In genomic region chr17:40340327-40340726, GRCh38 we compare ENCODE assay signal across 10 cellular contexts. TPM values are rescaled to one million over a fixed set of nuclear protein-coding genes. Genes with fewer than 3 reads are reported as not detected.
DNase-seq lines count a peak whose midpoint lies in the region; TF ChIP-seq lines count a peak whose summit lies in the region.
"Had no signal": no experiment of that assay in that cellular context is flagged by ENCODE, and none has a peak within 500 bp of the region (broad histone marks: within the 10 kb centered on the region; RNA-seq: fewer than 3 reads in every experiment).

No MANE protein-coding gene starts in this region.

- TF ChIP-seq CTCF in mesothelial cell of epicardium (IDR thresholded peaks at IDR 0.05; ENCODE audit: unreplicated experiment) = no peak
- no peak for TF ChIP-seq CTCF in tibial nerve (IDR thresholded peaks at IDR 0.05)

- H3K27ac Mint-ChIP-seq in activated naive CD4-positive, alpha-beta T cell treated with anti-CD3 and anti-CD28 coated beads for 36 hours = peak overlapping the region; percentile 28
- peak overlapping the region; percentile 42 for H3K27ac Mint-ChIP-seq in activated naive CD8-positive, alpha-beta T cell treated with anti-CD3 and anti-CD28 coated beads for 36 hours
- peak overlapping the region; percentile 98 for H3K27ac Mint-ChIP-seq in mesothelial cell of epicardium

- no peak overlapping the region for H3K4me3 Mint-ChIP-seq in activated naive CD4-positive, alpha-beta T cell treated with anti-CD3 and anti-CD28 coated beads for 36 hours
- no peak overlapping the region for H3K4me3 Mint-ChIP-seq in activated naive CD8-positive, alpha-beta T cell treated with anti-CD3 and anti-CD28 coated beads for 36 hours
- H3K4me3 Mint-ChIP-seq in mesothelial cell of epicardium = peak overlapping the region; percentile 94

- no peak for TF ChIP-seq POLR2A in tibial nerve (IDR thresholded peaks at IDR 0.05)

- H3K4me1 ChIP-seq in tibial nerve = peaks cover 0 to 82% (median 58%) of the 10 kb centered on the region in 4 donors

- no peaks in the 10 kb centered on the region for H3K9me3 Mint-ChIP-seq in activated naive CD4-positive, alpha-beta T cell treated with anti-CD3 and anti-CD28 coated beads for 36 hours
- H3K9me3 Mint-ChIP-seq in activated naive CD8-positive, alpha-beta T cell treated with anti-CD3 and anti-CD28 coated beads for 36 hours = no peaks in the 10 kb centered on the region
- H3K9me3 Mint-ChIP-seq in mesothelial cell of epicardium = no peaks in the 10 kb centered on the region

- no peak for TF ChIP-seq EP300 in tibial nerve (IDR thresholded peaks at IDR 0.05)

- H3K9me3 ChIP-seq in tibial nerve = no peaks in the 10 kb centered on the region
- H3K9me3 ChIP-seq: mucosa of descending colon had no signal

- no peaks in the 10 kb centered on the region for H3K36me3 ChIP-seq in tibial nerve

- H3K27me3 Mint-ChIP-seq in activated naive CD4-positive, alpha-beta T cell treated with anti-CD3 and anti-CD28 coated beads for 36 hours (ENCODE audit: low read depth) = no peaks in the 10 kb centered on the region
- no peaks in the 10 kb centered on the region for H3K27me3 Mint-ChIP-seq in activated naive CD8-positive, alpha-beta T cell treated with anti-CD3 and anti-CD28 coated beads for 36 hours
- no peaks in the 10 kb centered on the region for H3K27me3 Mint-ChIP-seq in mesothelial cell of epicardium (ENCODE audit: low read depth)

- no peak for DNase-seq in activated naive CD4-positive, alpha-beta T cell treated with anti-CD3 and anti-CD28 coated beads for 36 hours
- DNase-seq in activated naive CD4-positive, alpha-beta T cell treated with anti-CD3 and anti-CD28 coated beads, Interleukin-2, amount 50 U/mL, for 16 hours = no peak
- DNase-seq in activated naive CD8-positive, alpha-beta T cell treated with anti-CD3 and anti-CD28 coated beads for 36 hours = no peak
- DNase-seq in mesothelial cell of epicardium (ENCODE audit: low spot score in 2 of 2, unreplicated experiment in 2 of 2) = no peak
- no peak for DNase-seq in tibial nerve (ENCODE audit: low spot score in 2 of 2)
- DNase-seq in HCEC 1CT = no peak
- no peak for DNase-seq in NCI-H2107 (lab: John Stamatoyannopoulos, UW)
- no peak for DNase-seq in middle frontal gyrus (ENCODE audit: extremely low spot score, low spot score)
- DNase-seq: activated CD4-positive, alpha-beta T cell treated with anti-CD3 and anti-CD28 coated beads for 1 hour had no signal

- peaks cover 5% of the 10 kb centered on the region for H3K36me3 Mint-ChIP-seq in activated naive CD4-positive, alpha-beta T cell treated with anti-CD3 and anti-CD28 coated beads for 36 hours (ENCODE audit: low read depth)
- peaks cover 31% of the 10 kb centered on the region for H3K36me3 Mint-ChIP-seq in activated naive CD8-positive, alpha-beta T cell treated with anti-CD3 and anti-CD28 coated beads for 36 hours
- H3K36me3 Mint-ChIP-seq in mesothelial cell of epicardium = peaks cover 2% of the 10 kb centered on the region

- H3K4me3 ChIP-seq in tibial nerve = peak overlapping the region in 1 of 4 donors; percentile 79

- intact Hi-C loops in activated naive CD4-positive, alpha-beta T cell treated with anti-CD3 and anti-CD28 coated beads for 36 hours (cut with micrococcal nuclease) = no loop called here

- H3K4me1 Mint-ChIP-seq in activated naive CD4-positive, alpha-beta T cell treated with anti-CD3 and anti-CD28 coated beads for 36 hours (ENCODE audit: low read depth) = peaks cover 63% of the 10 kb centered on the region
- peaks cover 55% of the 10 kb centered on the region for H3K4me1 Mint-ChIP-seq in activated naive CD8-positive, alpha-beta T cell treated with anti-CD3 and anti-CD28 coated beads for 36 hours
- peaks cover 51% of the 10 kb centered on the region for H3K4me1 Mint-ChIP-seq in mesothelial cell of epicardium

- no peaks in the 10 kb centered on the region for H3K27me3 ChIP-seq in tibial nerve

- 93 to 96% methylated on average over 1 of the region's 1 CpG for WGBS in tibial nerve, 2 donors

- peak overlapping the region in 3 of 4 donors; percentile 96 to 98 (median 96) for H3K27ac ChIP-seq in tibial nerve

- CTCF ChIA-PET in activated naive CD4-positive, alpha-beta T cell treated with anti-CD3 and anti-CD28 coated beads for 36 hours (lab: Charles Lee) = interaction anchor here (0.7 to 2.7 kb wide), 4 partner anchors 14 to 37 kb away, joined by 3 to 11 read pairs (median 6); no protein-coding TSS in a partner anchor

RNA-seq across cellular contexts. Expression of gene GJD3, which starts 24.2 kb away (rescaled TPM):
- total RNA-seq in activated naive CD4-positive, alpha-beta T cell treated with anti-CD3 and anti-CD28 coated beads for 36 hours = not detected
- total RNA-seq in activated naive CD8-positive, alpha-beta T cell treated with anti-CD3 and anti-CD28 coated beads for 36 hours = not detected
- total RNA-seq in mesothelial cell of epicardium (0.27 TPM in 1 of 3 replicates, not detected in the others), tibial nerve (not detected)

RNA-seq across cellular contexts. Expression of gene RARA, which starts 31.3 kb away (rescaled TPM):
- 10 to 100 TPM; 16.9 to 18.5 TPM for total RNA-seq in activated naive CD4-positive, alpha-beta T cell treated with anti-CD3 and anti-CD28 coated beads for 36 hours
- total RNA-seq in activated naive CD8-positive, alpha-beta T cell treated with anti-CD3 and anti-CD28 coated beads for 36 hours = 10 to 100 TPM; 31.2 to 33.3 TPM
- total RNA-seq in mesothelial cell of epicardium (74.0 to 80.8 TPM (median 79.6 TPM) in 3 replicates), tibial nerve (10 to 100 TPM; 28.9 to 58.2 (median 46.4) TPM)

RNA-seq across cellular contexts. Expression of gene CDC6, which starts 52.6 kb away (rescaled TPM):
- 10 to 100 TPM; 86.5 to 90.4 TPM for total RNA-seq in activated naive CD4-positive, alpha-beta T cell treated with anti-CD3 and anti-CD28 coated beads for 36 hours
- 100 to 1,000 TPM; 144 to 149 TPM for total RNA-seq in activated naive CD8-positive, alpha-beta T cell treated with anti-CD3 and anti-CD28 coated beads for 36 hours
- total RNA-seq in mesothelial cell of epicardium (16.4 to 18.9 TPM (median 16.8 TPM) in 3 replicates), tibial nerve (1 to 10 TPM in 1 of 4 donors, under 1 TPM in 3; 0.20 to 1.8 (median 0.43) TPM)

Comparison
In these comparisons a context has a peak if more than half of its experiments do, and no peak if none do; other contexts are left out.
1. H3K27ac Mint-ChIP-seq: peak in every context shown above with its lines; median percentile 98 in mesothelial cell of epicardium; 42 in activated naive CD8-positive, alpha-beta T cell treated with anti-CD3 and anti-CD28 coated beads for 36 hours; 28 in activated naive CD4-positive, alpha-beta T cell treated with anti-CD3 and anti-CD28 coated beads for 36 hours.